In the genomic region with DNA sequence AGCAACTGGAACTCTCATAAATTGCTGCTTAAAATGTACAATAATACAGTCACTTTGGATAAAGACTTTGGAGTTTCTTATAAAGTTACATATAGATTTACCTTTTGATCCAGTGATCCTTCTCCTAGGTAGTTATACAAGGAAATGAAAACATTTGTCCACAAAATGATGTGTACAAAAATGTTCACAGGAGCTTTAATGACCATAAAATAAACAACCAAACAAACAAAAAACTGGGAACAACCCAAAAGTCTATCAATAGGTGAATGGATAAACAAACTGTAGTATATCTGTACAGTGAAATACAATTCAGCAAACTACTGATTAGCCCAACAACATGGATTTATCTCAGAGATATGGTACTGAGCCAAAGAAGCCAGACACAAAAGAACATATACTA, we compare ENCODE assay signal across 31 cellular contexts.
"Had no signal": no experiment of that assay in that cellular context is flagged by ENCODE, and none has a peak within 500 bp of the region (broad histone marks: within the 10 kb centered on the region; RNA-seq: fewer than 3 reads in every experiment).

No MANE protein-coding gene starts in this region.

- FAIRE-seq: astrocyte, TTC549 had no signal

- H3K27ac ChIP-seq: adrenal gland, body of pancreas, brain microvascular endothelial cell, breast epithelium, VCaP had no signal

- H3K36me3 ChIP-seq: adrenal gland, brain microvascular endothelial cell, breast epithelium had no signal

- DNase-seq: activated B cell treated with CpG ODN at 0.5 μM for 24 hours; activated CD4-positive, alpha-beta memory T cell treated with anti-CD3 and anti-CD28 coated beads for 36 hours; activated CD4-positive, alpha-beta T cell treated with anti-CD3 and anti-CD28 coated beads for 4 hours; activated CD4-positive, alpha-beta T cell treated with anti-CD3 and anti-CD28 coated beads, Interleukin-2, amount 10 ng/mL, durations not matched to agents 24 days and 14 days; activated CD4-positive, alpha-beta T cell treated with anti-CD3 and anti-CD28 coated beads, Interleukin-2, amount 50 U/mL, for 1 hour; activated CD4-positive, alpha-beta T cell treated with anti-CD3 and anti-CD28 coated beads, Interleukin-2, amount 50 U/mL, for 4 hours; activated CD4-positive, CD25-positive, alpha-beta regulatory T cell treated with anti-CD3 and anti-CD28 coated beads, Interleukin-2, amount 50 U/mL, for 72 hours; activated CD8-positive, alpha-beta memory T cell treated with anti-CD3 and anti-CD28 coated beads, Interleukin-2, amount 50 U/mL, for 4 hours; activated CD8-positive, alpha-beta T cell treated with anti-CD3 and anti-CD28 coated beads for 36 hours; activated effector memory CD4-positive, alpha-beta T cell treated with anti-CD3 and anti-CD28 coated beads, Interleukin-2, amount 50 U/mL, for 16 hours; activated gamma-delta T cell treated with Interleukin-2 at 50 U/mL for 16 hours; activated naive CD4-positive, alpha-beta T cell; activated naive CD4-positive, alpha-beta T cell treated with anti-CD3 and anti-CD28 coated beads for 36 hours; activated naive CD4-positive, alpha-beta T cell treated with anti-CD3 and anti-CD28 coated beads, Interleukin-2, amount 50 U/mL, for 16 hours; activated naive CD8-positive, alpha-beta T cell treated with anti-CD3 and anti-CD28 coated beads for 36 hours; activated T-cell treated with anti-CD3 and anti-CD28 coated beads for 4 hours; activated T-cell treated with anti-CD3 and anti-CD28 coated beads, Interleukin-2, amount 50 U/mL, for 1 hour; activated T-cell treated with anti-CD3 and anti-CD28 coated beads, Interleukin-2, amount 50 U/mL, for 4 hours; activated T-cell treated with anti-CD3 and anti-CD28 coated beads, Interleukin-2, amount 50 U/mL, for 72 hours; adrenal gland; amniotic stem cell; aorta; body of pancreas; brain microvascular endothelial cell; central memory CD4-positive, alpha-beta T cell; T-helper 2 cell; T-helper 9 cell had no signal

- H3K4me3 ChIP-seq: adrenal gland, body of pancreas, breast epithelium had no signal

- H3K9me3 ChIP-seq: adrenal gland, body of pancreas, breast epithelium had no signal
